Comparison of ENCODE assay signal across 8 cellular contexts in the genomic region with DNA sequence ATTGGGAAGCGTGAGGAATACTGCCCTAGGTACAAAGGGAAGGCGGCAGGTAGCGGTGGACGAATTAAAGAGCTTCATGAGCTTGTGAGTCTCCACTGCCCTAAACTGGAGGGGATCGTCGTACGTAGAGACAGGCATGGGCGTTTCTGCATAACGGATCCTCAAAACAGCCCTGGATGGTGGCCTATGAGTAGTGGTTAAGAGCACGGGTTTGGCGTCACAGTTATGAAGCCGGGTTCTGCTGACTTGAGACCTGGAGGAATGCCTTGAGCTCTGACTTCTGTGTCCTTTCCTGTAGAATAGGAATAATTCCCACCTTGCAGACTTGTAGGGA. TPM values are rescaled to one million over a fixed set of nuclear protein-coding genes. Genes with fewer than 3 reads are reported as not detected.
A peak's percentile ranks its signal among the peaks of the same experiment; 100 is the strongest.
DNase-seq lines count a peak whose midpoint lies in the region; ATAC-seq and TF ChIP-seq lines count a peak whose summit lies in the region.

No MANE protein-coding gene starts in this region.

- no peaks in the 10 kb centered on the region for H3K27me3 ChIP-seq in mucosa of rectum (ENCODE audit: control insufficient read depth in 2 of 2, insufficient read depth in 2 of 2, low read length in 2 of 2)
- no peaks in the 10 kb centered on the region for H3K27me3 ChIP-seq in suprapubic skin

- peaks cover 29 to 39% of the 10 kb centered on the region in 2 donors for H3K36me3 Mint-ChIP-seq in CD14-positive monocyte
- H3K36me3 Mint-ChIP-seq in T-helper 2 cell treated with Interferon-gamma antibody and Interleukin-4, amounts not matched to agents 5 μg/mL and 100 μg/mL, for 36 hours (ENCODE audit: low read depth): peaks cover 29% of the 10 kb centered on the region

- ATAC-seq in HG03025 (IDR thresholded peaks at IDR 0.05; ENCODE audit: low FRiP score, unreplicated experiment): peak; percentile 2
- no peak for ATAC-seq in HG03432 (IDR thresholded peaks at IDR 0.05; ENCODE audit: unreplicated experiment)
- ATAC-seq in HG02678 (IDR thresholded peaks at IDR 0.05; ENCODE audit: unreplicated experiment): no peak

- intact Hi-C loops in CD14-positive monocyte (cut with micrococcal nuclease): loop anchor here in 1 of 2 donors (1.0 kb wide), 1 partner anchor 14 kb away; no protein-coding TSS in a partner anchor

- H3K9me3 ChIP-seq in mucosa of rectum (ENCODE audit: control insufficient read depth in 2 of 2, low read length in 2 of 2): no peaks in the 10 kb centered on the region
- no peaks in the 10 kb centered on the region for H3K9me3 ChIP-seq in suprapubic skin

- no peaks in the 10 kb centered on the region for H3K27me3 Mint-ChIP-seq in CD14-positive monocyte (ENCODE audit: low read depth in 3 of 3)
- H3K27me3 Mint-ChIP-seq in T-helper 2 cell treated with Interferon-gamma antibody and Interleukin-4, amounts not matched to agents 5 μg/mL and 100 μg/mL, for 36 hours (ENCODE audit: low read depth): no peaks in the 10 kb centered on the region

- H3K4me3 ChIP-seq in mucosa of rectum (ENCODE audit: low read length in 2 of 2): peak overlapping the region; percentile 79 to 88
- H3K4me3 ChIP-seq in suprapubic skin: peak overlapping the region; percentile 68

- H3K9me3 Mint-ChIP-seq in CD14-positive monocyte: no peaks in the 10 kb centered on the region
- H3K9me3 Mint-ChIP-seq in T-helper 2 cell treated with Interferon-gamma antibody and Interleukin-4, amounts not matched to agents 5 μg/mL and 100 μg/mL, for 36 hours: no peaks in the 10 kb centered on the region

- TF ChIP-seq EP300 in suprapubic skin (IDR thresholded peaks at IDR 0.05): no peak

- TF ChIP-seq CTCF in CD14-positive monocyte (IDR thresholded peaks at IDR 0.05) (no peak), suprapubic skin (IDR thresholded peaks at IDR 0.05) (no peak)

- no peak for TF ChIP-seq POLR2A in suprapubic skin (IDR thresholded peaks at IDR 0.05)

- H3K4me1 ChIP-seq in mucosa of rectum (ENCODE audit: control insufficient read depth in 2 of 2, insufficient read depth in 2 of 2, low read length in 2 of 2): peaks cover 15 to 31% of the 10 kb centered on the region in 2 donors
- H3K4me1 ChIP-seq in suprapubic skin: peaks cover 46% of the 10 kb centered on the region

- H3K36me3 ChIP-seq in mucosa of rectum (ENCODE audit: control insufficient read depth in 2 of 2, insufficient read depth in 2 of 2, low read length in 2 of 2): peaks cover 22 to 26% of the 10 kb centered on the region in 2 donors
- H3K36me3 ChIP-seq in suprapubic skin: peaks cover 34% of the 10 kb centered on the region

- peaks cover 51% of the 10 kb centered on the region for H3K4me1 Mint-ChIP-seq in CD14-positive monocyte
- H3K4me1 Mint-ChIP-seq in T-helper 2 cell treated with Interferon-gamma antibody and Interleukin-4, amounts not matched to agents 5 μg/mL and 100 μg/mL, for 36 hours (ENCODE audit: low read depth): peaks cover 28% of the 10 kb centered on the region

- DNase-seq in CD14-positive monocyte (ENCODE audit: low spot score) (peak; percentile 63), suprapubic skin (ENCODE audit: low spot score in 2 of 2) (no peak)
- DNase-seq in T-helper 2 cell treated with Interferon-gamma antibody and Interleukin-4, amounts not matched to agents 5 μg/mL and 100 μg/mL, for 36 hours (ENCODE audit: low spot score): no peak
- peak; percentile 18 for DNase-seq in effector CD4-positive, alpha-beta T cell

- WGBS in suprapubic skin: 0% methylated on average over 11 of the region's 12 CpGs

- peak overlapping the region; percentile 97 to 100 for H3K4me3 Mint-ChIP-seq in CD14-positive monocyte
- peak overlapping the region; percentile 97 for H3K4me3 Mint-ChIP-seq in T-helper 2 cell treated with Interferon-gamma antibody and Interleukin-4, amounts not matched to agents 5 μg/mL and 100 μg/mL, for 36 hours

- H3K27ac ChIP-seq in mucosa of rectum (ENCODE audit: low read depth in 2 of 2, low read length in 2 of 2) (peak overlapping the region; percentile 100), suprapubic skin (peak overlapping the region; percentile 98)

- peak overlapping the region; percentile 97 to 100 (median 100) for H3K27ac Mint-ChIP-seq in CD14-positive monocyte
- peak overlapping the region; percentile 96 for H3K27ac Mint-ChIP-seq in T-helper 2 cell treated with Interferon-gamma antibody and Interleukin-4, amounts not matched to agents 5 μg/mL and 100 μg/mL, for 36 hours

- H3K9ac ChIP-seq in mucosa of rectum (ENCODE audit: low read depth in 1 of 2, low read length in 2 of 2): peak overlapping the region; percentile 90 to 97

RNA-seq across cellular contexts. Expression of a gene that starts 0.3 kb away (rescaled TPM):
- polyA plus RNA-seq in CD14-positive monocyte: 10 to 100 TPM; 34.5 to 50.7 TPM
- 10 to 100 TPM; 22.3 to 43.5 (median 34.2) TPM for total RNA-seq in suprapubic skin

RNA-seq across cellular contexts. Expression of a gene that starts 0.8 kb away (rescaled TPM):
- polyA plus RNA-seq in CD14-positive monocyte: 100 to 1,000 TPM; 112 TPM
- total RNA-seq in suprapubic skin: 100 to 1,000 TPM in 1 of 4 donors, 10 to 100 TPM in 3; 39.9 to 110 (median 79.8) TPM

RNA-seq across cellular contexts. Expression of a gene that starts 29.5 kb away (rescaled TPM):
- 10 to 100 TPM; 29.5 to 29.6 TPM for polyA plus RNA-seq in CD14-positive monocyte
- total RNA-seq in suprapubic skin: 10 to 100 TPM; 38.6 to 55.3 (median 47.8) TPM

RNA-seq across cellular contexts. Expression of a gene that starts 29.6 kb away (rescaled TPM):
- polyA plus RNA-seq in CD14-positive monocyte: 10 to 100 TPM; 86.6 to 97.2 TPM
- 100 to 1,000 TPM; 151 to 219 (median 182) TPM for total RNA-seq in suprapubic skin

RNA-seq across cellular contexts. Expression of a gene that starts 29.9 kb away (rescaled TPM):
- 10 to 100 TPM; 30.1 to 31.2 TPM for polyA plus RNA-seq in CD14-positive monocyte
- 10 to 100 TPM in 1 of 4 donors, 1 to 10 TPM in 3; 6.0 to 15.4 (median 8.5) TPM for total RNA-seq in suprapubic skin

Comparison
In these comparisons a context has a peak if more than half of its experiments do, and no peak if none do; other contexts are left out.
1. DNase-seq: peak in CD14-positive monocyte (single experiment) and effector CD4-positive, alpha-beta T cell (single experiment); none in T-helper 2 cell treated with Interferon-gamma antibody and Interleukin-4, amounts not matched to agents 5 μg/mL and 100 μg/mL, for 36 hours (single experiment) and suprapubic skin (0 of 2).